ENCODE assay signal across 1 cellular context in genomic region chr2:96868555-96869280, GRCh38.
TF ChIP-seq lines count a peak whose summit lies in the region.

No MANE protein-coding gene starts in this region.

TF ChIP-seq in HepG2, 621 proteins besides CTCF, POLR2A, EP300 and RAD21 (continued from another document and continues in another):
- peak; percentile 22; the same call in 1 of the 2 replicates for TF ChIP-seq NFAT5 (CRISPR knock-in tag; IDR thresholded peaks at IDR 0.05)
- peak; percentile 94 for TF ChIP-seq SP5 (CRISPR knock-in tag; IDR thresholded peaks at IDR 0.05; ENCODE audit: borderline replicate concordance, low read depth)
- TF ChIP-seq IKZF4 (CRISPR knock-in tag; IDR thresholded peaks at IDR 0.05; ENCODE audit: borderline replicate concordance, low read depth, not compliant biosample characterization): no peak
- no peak for TF ChIP-seq RFX1 (IDR thresholded peaks at IDR 0.05)
- no peak; the same call in none of the 2 replicates for TF ChIP-seq ARNT2 (CRISPR knock-in tag; IDR thresholded peaks at IDR 0.05; ENCODE audit: low read depth)
- TF ChIP-seq ZNF788 (CRISPR knock-in tag; IDR thresholded peaks at IDR 0.05; ENCODE audit: borderline replicate concordance): peak; percentile 58; the same call in 1 of the 2 replicates
- TF ChIP-seq HMG20B (CRISPR knock-in tag; conservative IDR thresholded peaks at IDR 0.05): 0 out of 2 replicates have a peak, but pooled peaks have one; percentile 21
- peak; percentile 70 for TF ChIP-seq SIN3A (IDR thresholded peaks at IDR 0.05; ENCODE audit: borderline replicate concordance, low read depth, low read length)
- peak; percentile 20 for TF ChIP-seq LBX2 (CRISPR knock-in tag; IDR thresholded peaks at IDR 0.05; ENCODE audit: borderline replicate concordance)
- TF ChIP-seq SOX6 (IDR thresholded peaks at IDR 0.05): no peak
- no peak; the same call in 1 of the 2 replicates for TF ChIP-seq SOX6 (CRISPR knock-in tag; IDR thresholded peaks at IDR 0.05)
- peak; percentile 44; the same call in 1 of the 2 replicates for TF ChIP-seq PRDM10 (CRISPR knock-in tag; IDR thresholded peaks at IDR 0.05; ENCODE audit: low read depth)
- TF ChIP-seq NFKBIZ (CRISPR knock-in tag; IDR thresholded peaks at IDR 0.05): no peak
- no peak for TF ChIP-seq ZMAT5 (CRISPR knock-in tag; IDR thresholded peaks at IDR 0.05; ENCODE audit: borderline replicate concordance, low read depth)
- 0 out of 2 replicates have a peak, but pooled peaks have one; percentile 16 for TF ChIP-seq EED (CRISPR knock-in tag; IDR thresholded peaks at IDR 0.05)
- TF ChIP-seq ZNF414 (CRISPR knock-in tag; IDR thresholded peaks at IDR 0.05): peak; percentile 75; the same call in 1 of the 2 replicates
- no peak for TF ChIP-seq ZNF17 (CRISPR knock-in tag; IDR thresholded peaks at IDR 0.05)
- TF ChIP-seq HOXA7 (CRISPR knock-in tag; IDR thresholded peaks at IDR 0.05): no peak
- no peak for TF ChIP-seq MATR3 (CRISPR knock-in tag; IDR thresholded peaks at IDR 0.05)
- 0 out of 2 replicates have a peak, but pooled peaks have one; percentile 34 for TF ChIP-seq MTF1 (CRISPR knock-in tag; IDR thresholded peaks at IDR 0.05)
- TF ChIP-seq FOXO4 (CRISPR knock-in tag; conservative IDR thresholded peaks at IDR 0.05): no peak
- TF ChIP-seq JDP2 (CRISPR knock-in tag; IDR thresholded peaks at IDR 0.05; ENCODE audit: borderline replicate concordance): no peak
- peak; percentile 43 for TF ChIP-seq TEAD3 (CRISPR knock-in tag; optimal IDR thresholded peaks at IDR 0.05; ENCODE audit: borderline replicate concordance)
- TF ChIP-seq CBX2 (IDR thresholded peaks at IDR 0.05; ENCODE audit: low read depth, low read length): no peak
- no peak for TF ChIP-seq CBX2 (CRISPR knock-in tag; IDR thresholded peaks at IDR 0.05; ENCODE audit: low read depth)
- TF ChIP-seq ZNF615 (CRISPR knock-in tag; IDR thresholded peaks at IDR 0.05; ENCODE audit: borderline replicate concordance): no peak
- no peak; the same call in 1 of the 2 replicates for TF ChIP-seq ZSCAN30 (CRISPR knock-in tag; IDR thresholded peaks at IDR 0.05)
- TF ChIP-seq MEIS1 (CRISPR knock-in tag; IDR thresholded peaks at IDR 0.05; ENCODE audit: borderline replicate concordance): peak; percentile 66; the same call in 1 of the 2 replicates
- peak; percentile 35; the same call in 1 of the 2 replicates for TF ChIP-seq NR2F2 (IDR thresholded peaks at IDR 0.05; ENCODE audit: borderline replicate concordance, low read depth)
- no peak; the same call in 1 of the 2 replicates for TF ChIP-seq ELK4 (CRISPR knock-in tag; IDR thresholded peaks at IDR 0.05; ENCODE audit: borderline replicate concordance)
- 0 out of 2 replicates have a peak, but pooled peaks have one; percentile 55 for TF ChIP-seq ZNF121 (CRISPR knock-in tag; IDR thresholded peaks at IDR 0.05)
- TF ChIP-seq CCDC6 (CRISPR knock-in tag; IDR thresholded peaks at IDR 0.05): no peak; the same call in 1 of the 2 replicates
- peak; percentile 55 for TF ChIP-seq FOXA3 (CRISPR knock-in tag; IDR thresholded peaks at IDR 0.05)
- peak; percentile 17; the same call in 1 of the 2 replicates for TF ChIP-seq NCOR1 (IDR thresholded peaks at IDR 0.05; ENCODE audit: borderline replicate concordance, low read length)
- 0 out of 2 replicates have a peak, but pooled peaks have one; percentile 37 for TF ChIP-seq GTF3A (CRISPR knock-in tag; conservative IDR thresholded peaks at IDR 0.05)
- no peak for TF ChIP-seq PCBP2 (optimal IDR thresholded peaks at IDR 0.05; ENCODE audit: low read depth, low read length, poor library complexity, severe bottlenecking)
- peak; percentile 73 for TF ChIP-seq MYC (CRISPR knock-in tag; IDR thresholded peaks at IDR 0.05; ENCODE audit: borderline replicate concordance)
- peak; percentile 82; the same call in 1 of the 2 replicates for TF ChIP-seq ZNF276 (CRISPR knock-in tag; IDR thresholded peaks at IDR 0.05; ENCODE audit: low read depth)
- no peak; the same call in 1 of the 2 replicates for TF ChIP-seq PITX1 (CRISPR knock-in tag; IDR thresholded peaks at IDR 0.05)
- TF ChIP-seq ZNF44 (CRISPR knock-in tag; IDR thresholded peaks at IDR 0.05): no peak
- TF ChIP-seq POLR2AphosphoS5 (IDR thresholded peaks at IDR 0.05; ENCODE audit: low read depth, low read length): peak; percentile 91
- TF ChIP-seq CENPT (CRISPR knock-in tag; IDR thresholded peaks at IDR 0.05; ENCODE audit: low read depth): no peak
- TF ChIP-seq RFX5 (IDR thresholded peaks at IDR 0.05; ENCODE audit: low read depth, low read length): no peak
- TF ChIP-seq ZNF607 (CRISPR knock-in tag; IDR thresholded peaks at IDR 0.05; ENCODE audit: borderline replicate concordance): no peak; the same call in 1 of the 2 replicates
- peak; percentile 22 for TF ChIP-seq STAG1 (CRISPR knock-in tag; IDR thresholded peaks at IDR 0.05)
- peak; percentile 80 for TF ChIP-seq FOXP4 (CRISPR knock-in tag; IDR thresholded peaks at IDR 0.05)
- peak; percentile 16 for TF ChIP-seq ZNF547 (CRISPR knock-in tag; IDR thresholded peaks at IDR 0.05)
- TF ChIP-seq ZNF839 (CRISPR knock-in tag; IDR thresholded peaks at IDR 0.05; ENCODE audit: borderline replicate concordance): no peak
